28 cellular contexts compared by ENCODE assay signal in the genomic region with DNA sequence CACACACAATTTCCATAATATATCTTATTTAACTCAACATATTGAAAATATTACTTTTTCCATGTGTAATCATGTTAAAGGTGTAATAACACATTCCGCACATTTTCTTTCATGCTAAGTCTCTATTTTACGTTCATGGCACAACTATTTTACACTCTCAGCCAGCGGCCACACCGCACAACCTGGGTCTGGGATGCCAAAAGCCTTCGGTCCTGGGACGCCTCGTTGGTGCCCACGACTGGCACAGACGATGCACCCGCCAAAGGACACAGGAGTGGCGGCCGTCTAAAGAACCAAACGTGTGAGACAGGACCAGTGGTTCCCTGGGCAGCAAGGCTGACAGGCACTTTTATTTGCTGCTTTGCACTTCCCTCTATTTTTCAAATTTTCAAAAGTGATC. TPM values are rescaled to one million over a fixed set of nuclear protein-coding genes. Genes with fewer than 3 reads are reported as not detected.
"Had no signal": no experiment of that assay in that cellular context is flagged by ENCODE, and none has a peak within 500 bp of the region (broad histone marks: within the 10 kb centered on the region; RNA-seq: fewer than 3 reads in every experiment).

No MANE protein-coding gene starts in this region.

- H3K27ac ChIP-seq: heart right ventricle, pancreas, tibial artery had no signal

- H3K27me3 ChIP-seq: pancreas had no signal

- H3K4me3 ChIP-seq: heart right ventricle, lung, pancreas, tibial artery had no signal

- H3K9me3 Mint-ChIP-seq: activated naive CD8-positive, alpha-beta T cell treated with anti-CD3 and anti-CD28 coated beads, Interleukin-2, amount 10 ng/mL, durations not matched to agents 7 days and 5 days; activated T-helper 2 cell treated with anti-CD3 and anti-CD28 coated beads, Interferon-gamma antibody, Interleukin-2, Interleukin-4, amounts not matched to agents 10 μg/mL and 5 μg/mL and 100 μg/mL, durations not matched to agents 14 hours and 24 hours and 36 hours; dendritic cell treated with granulocyte-macrophage colony-stimulating factor and Interleukin-4, amounts not matched to agents 40 ng/mL and 50 ng/mL, for 4 days; naive thymus-derived CD8-positive, alpha-beta T cell; stimulated activated naive CD8-positive, alpha-beta T cell treated with anti-CD3 and anti-CD28 coated beads, Interleukin-15, amount 100 ng/mL, for 72 hours; T-helper 1 cell treated with Interleukin-12 subunit alpha and Interleukin-12 subunit beta and Interleukin-4 antibody, amounts not matched to agents 30 μg/mL and 1 μg/mL, for 36 hours; WTC11 had no signal

- ATAC-seq: heart right ventricle; naive thymus-derived CD8-positive, alpha-beta T cell; pancreas; sciatic nerve; stimulated activated effector memory CD8-positive, alpha-beta T cell treated with anti-CD3 and anti-CD28 coated beads, Interleukin-12 subunit alpha, Interleukin-12 subunit beta, amount 100 ng/mL, for 72 hours; stimulated activated naive CD8-positive, alpha-beta T cell treated with anti-CD3 and anti-CD28 coated beads, Interleukin-15, amount 100 ng/mL, for 72 hours; WTC11 had no signal

- H3K4me3 Mint-ChIP-seq: activated naive CD4-positive, alpha-beta T cell treated with anti-CD3 and anti-CD28 coated beads for 36 hours; activated naive CD8-positive, alpha-beta T cell treated with anti-CD3 and anti-CD28 coated beads, Interleukin-2, amount 10 ng/mL, durations not matched to agents 7 days and 5 days; dendritic cell treated with granulocyte-macrophage colony-stimulating factor and Interleukin-4, amounts not matched to agents 40 ng/mL and 50 ng/mL, for 4 days; stimulated activated effector memory CD8-positive, alpha-beta T cell treated with anti-CD3 and anti-CD28 coated beads, Interleukin-12 subunit alpha, Interleukin-12 subunit beta, amount 100 ng/mL, for 72 hours; stimulated activated naive CD8-positive, alpha-beta T cell treated with anti-CD3 and anti-CD28 coated beads, Interleukin-15, amount 100 ng/mL, for 72 hours; T-helper 1 cell treated with Interleukin-12 subunit alpha and Interleukin-12 subunit beta and Interleukin-4 antibody, amounts not matched to agents 30 μg/mL and 1 μg/mL, for 36 hours; WTC11 had no signal

- H3K27ac Mint-ChIP-seq: activated naive CD4-positive, alpha-beta T cell treated with anti-CD3 and anti-CD28 coated beads for 36 hours; activated naive CD8-positive, alpha-beta T cell treated with anti-CD3 and anti-CD28 coated beads, Interleukin-2, amount 10 ng/mL, durations not matched to agents 7 days and 5 days; activated T-helper 2 cell treated with anti-CD3 and anti-CD28 coated beads, Interferon-gamma antibody, Interleukin-2, Interleukin-4, amounts not matched to agents 10 μg/mL and 5 μg/mL and 100 μg/mL, durations not matched to agents 14 hours and 24 hours and 36 hours; dendritic cell treated with granulocyte-macrophage colony-stimulating factor and Interleukin-4, amounts not matched to agents 40 ng/mL and 50 ng/mL, for 4 days; naive thymus-derived CD8-positive, alpha-beta T cell; stimulated activated effector memory CD8-positive, alpha-beta T cell treated with anti-CD3 and anti-CD28 coated beads, Interleukin-12 subunit alpha, Interleukin-12 subunit beta, amount 100 ng/mL, for 72 hours; stimulated activated naive CD8-positive, alpha-beta T cell treated with anti-CD3 and anti-CD28 coated beads, Interleukin-15, amount 100 ng/mL, for 72 hours; T-helper 1 cell treated with Interleukin-12 subunit alpha and Interleukin-12 subunit beta and Interleukin-4 antibody, amounts not matched to agents 30 μg/mL and 1 μg/mL, for 36 hours; WTC11 had no signal

- H3K36me3 ChIP-seq: heart right ventricle, pancreas, tibial artery had no signal

- H3K9me3 ChIP-seq: heart right ventricle, pancreas, tibial artery had no signal

- DNase-seq: activated CD4-positive, alpha-beta T cell treated with anti-CD3 and anti-CD28 coated beads, Interleukin-2, amount 50 U/mL, for 4 hours; activated naive CD4-positive, alpha-beta T cell treated with anti-CD3 and anti-CD28 coated beads for 36 hours; activated naive CD8-positive, alpha-beta T cell treated with anti-CD3 and anti-CD28 coated beads, Interleukin-2, amount 10 ng/mL, durations not matched to agents 7 days and 5 days; activated T-cell treated with anti-CD3 and anti-CD28 coated beads, Interleukin-2, amount 50 U/mL, for 1 hour; amniotic stem cell; effector CD8-positive, alpha-beta T cell; erythroblast; foreskin fibroblast; heart right ventricle; naive thymus-derived CD8-positive, alpha-beta T cell; pancreas; small intestine; stimulated activated CD4-positive, alpha-beta T cell treated with anti-CD3 and anti-CD28 coated beads, Interleukin-2, amount 100 ng/mL, for 24 hours; stimulated activated naive CD8-positive, alpha-beta T cell treated with anti-CD3 and anti-CD28 coated beads, Interleukin-15, amount 100 ng/mL, for 72 hours; T1000; tibial artery had no signal

- H3K36me3 Mint-ChIP-seq: naive thymus-derived CD8-positive, alpha-beta T cell; WTC11 had no signal

RNA-seq across cellular contexts. Expression of gene PROZ, which starts 10.0 kb away (rescaled TPM):
- total RNA-seq: activated naive CD4-positive, alpha-beta T cell treated with anti-CD3 and anti-CD28 coated beads for 36 hours; activated naive CD8-positive, alpha-beta T cell treated with anti-CD3 and anti-CD28 coated beads, Interleukin-2, amount 10 ng/mL, durations not matched to agents 7 days and 5 days; activated T-helper 2 cell treated with anti-CD3 and anti-CD28 coated beads, Interferon-gamma antibody, Interleukin-2, Interleukin-4, amounts not matched to agents 10 μg/mL and 5 μg/mL and 100 μg/mL, durations not matched to agents 14 hours and 24 hours and 36 hours; bronchial epithelial cell; cerebellum; fibroblast of lung; lung; naive thymus-derived CD8-positive, alpha-beta T cell; pancreas; pulmonary artery endothelial cell; sciatic nerve; urinary bladder; WTC11 had no signal

RNA-seq across cellular contexts. Expression of gene F10, which starts 25.8 kb away (rescaled TPM):
- total RNA-seq: activated naive CD4-positive, alpha-beta T cell treated with anti-CD3 and anti-CD28 coated beads for 36 hours; activated naive CD8-positive, alpha-beta T cell treated with anti-CD3 and anti-CD28 coated beads, Interleukin-2, amount 10 ng/mL, durations not matched to agents 7 days and 5 days; activated T-helper 2 cell treated with anti-CD3 and anti-CD28 coated beads, Interferon-gamma antibody, Interleukin-2, Interleukin-4, amounts not matched to agents 10 μg/mL and 5 μg/mL and 100 μg/mL, durations not matched to agents 14 hours and 24 hours and 36 hours; naive thymus-derived CD8-positive, alpha-beta T cell had no signal

RNA-seq across cellular contexts. Expression of gene F7, which starts 42.8 kb away (rescaled TPM):
- total RNA-seq: activated T-helper 2 cell treated with anti-CD3 and anti-CD28 coated beads, Interferon-gamma antibody, Interleukin-2, Interleukin-4, amounts not matched to agents 10 μg/mL and 5 μg/mL and 100 μg/mL, durations not matched to agents 14 hours and 24 hours and 36 hours; bronchial epithelial cell; fibroblast of lung; pulmonary artery endothelial cell had no signal
